In genomic region chr1:192442736-192443135, GRCh38 we compare ENCODE assay signal across 29 cellular contexts.
"Had no signal": no experiment of that assay in that cellular context is flagged by ENCODE, and none has a peak within 500 bp of the region (broad histone marks: within the 10 kb centered on the region; RNA-seq: fewer than 3 reads in every experiment).

No MANE protein-coding gene starts in this region.

- H3K9me3 ChIP-seq: colonic mucosa, esophagus muscularis mucosa, tibial artery had no signal

- H2AFZ ChIP-seq: parathyroid adenoma had no signal

- H3K4me3 ChIP-seq: colonic mucosa, dorsolateral prefrontal cortex, esophagus muscularis mucosa, tibial artery had no signal

- H3K9me3 Mint-ChIP-seq: activated naive CD8-positive, alpha-beta T cell treated with anti-CD3 and anti-CD28 coated beads, Interleukin-2, amount 50 U/mL, for 24 hours; activated T-helper 1 cell treated with anti-CD3 and anti-CD28 coated beads, Interleukin-12 subunit alpha, Interleukin-12 subunit beta, Interleukin-2, Interleukin-4 antibody, amounts not matched to agents 30 ng/mL and 10 ng/mL and 1 ng/mL, durations not matched to agents 14 hours and 24 hours and 36 hours; effector memory CD8-positive, alpha-beta T cell; nephron; stimulated activated effector memory CD8-positive, alpha-beta T cell treated with anti-CD3 and anti-CD28 coated beads, Interleukin-12 subunit alpha, Interleukin-12 subunit beta, amount 100 ng/mL, for 72 hours; stimulated activated naive CD8-positive, alpha-beta T cell treated with anti-CD3 and anti-CD28 coated beads, Interleukin-15, amount 100 ng/mL, for 72 hours; T-cell had no signal

- H3K36me3 Mint-ChIP-seq: stimulated activated effector memory CD8-positive, alpha-beta T cell treated with anti-CD3 and anti-CD28 coated beads, Interleukin-12 subunit alpha, Interleukin-12 subunit beta, amount 100 ng/mL, for 72 hours; T-cell had no signal

- H3K9ac ChIP-seq: parathyroid adenoma had no signal

- FAIRE-seq: islet of Langerhans, small intestine, TTC549 had no signal

- H3K27ac Mint-ChIP-seq: activated CD8-positive, alpha-beta T cell treated with anti-CD3 and anti-CD28 coated beads, Interleukin-2, amount 10 ng/mL, durations not matched to agents 7 days and 5 days; activated naive CD8-positive, alpha-beta T cell treated with anti-CD3 and anti-CD28 coated beads, Interleukin-2, amount 50 U/mL, for 24 hours; activated T-helper 1 cell treated with anti-CD3 and anti-CD28 coated beads, Interleukin-12 subunit alpha, Interleukin-12 subunit beta, Interleukin-2, Interleukin-4 antibody, amounts not matched to agents 30 ng/mL and 10 ng/mL and 1 ng/mL, durations not matched to agents 14 hours and 24 hours and 36 hours; effector memory CD8-positive, alpha-beta T cell; nephron; stimulated activated effector memory CD8-positive, alpha-beta T cell treated with anti-CD3 and anti-CD28 coated beads, Interleukin-12 subunit alpha, Interleukin-12 subunit beta, amount 100 ng/mL, for 72 hours; stimulated activated naive CD8-positive, alpha-beta T cell treated with anti-CD3 and anti-CD28 coated beads, Interleukin-15, amount 100 ng/mL, for 72 hours; T-cell had no signal

- DNase-seq: activated CD4-positive, alpha-beta T cell treated with anti-CD3 and anti-CD28 coated beads for 1 hour; activated CD4-positive, alpha-beta T cell treated with anti-CD3 and anti-CD28 coated beads, Interleukin-2, amount 50 U/mL, for 1 hour; activated CD8-positive, alpha-beta T cell treated with anti-CD3 and anti-CD28 coated beads, Interleukin-2, amount 10 ng/mL, durations not matched to agents 7 days and 5 days; activated gamma-delta T cell; activated naive CD4-positive, alpha-beta T cell treated with anti-CD3 and anti-CD28 coated beads, Interleukin-2, amount 50 U/mL, for 16 hours; activated naive CD8-positive, alpha-beta T cell treated with anti-CD3 and anti-CD28 coated beads, Interleukin-2, amount 50 U/mL, for 24 hours; anterior cingulate cortex; brain microvascular endothelial cell; central memory CD4-positive, alpha-beta T cell; colonic mucosa; dorsolateral prefrontal cortex; effector memory CD8-positive, alpha-beta T cell; glutamatergic neuron; hippocampal formation; left ventricle myocardium superior; small intestine; stimulated activated CD4-positive, alpha-beta T cell treated with anti-CD3 and anti-CD28 coated beads, Interleukin-2, amount 100 ng/mL, for 24 hours; stimulated activated naive CD8-positive, alpha-beta T cell treated with anti-CD3 and anti-CD28 coated beads, Interleukin-15, amount 100 ng/mL, for 72 hours; T-cell; tibial artery had no signal

- H3K27me3 ChIP-seq: brain microvascular endothelial cell, colonic mucosa, dorsolateral prefrontal cortex, esophagus muscularis mucosa, foreskin keratinocyte, tibial artery had no signal

- H3K4me1 Mint-ChIP-seq: activated naive CD8-positive, alpha-beta T cell treated with anti-CD3 and anti-CD28 coated beads, Interleukin-2, amount 50 U/mL, for 24 hours; stimulated activated effector memory CD8-positive, alpha-beta T cell treated with anti-CD3 and anti-CD28 coated beads, Interleukin-12 subunit alpha, Interleukin-12 subunit beta, amount 100 ng/mL, for 72 hours; stimulated activated naive CD8-positive, alpha-beta T cell treated with anti-CD3 and anti-CD28 coated beads, Interleukin-15, amount 100 ng/mL, for 72 hours; T-cell had no signal

- H3K4me1 ChIP-seq: colonic mucosa, parathyroid adenoma, tibial artery had no signal

- ATAC-seq: activated CD8-positive, alpha-beta T cell treated with anti-CD3 and anti-CD28 coated beads, Interleukin-2, amount 10 ng/mL, durations not matched to agents 7 days and 5 days; activated naive CD8-positive, alpha-beta T cell treated with anti-CD3 and anti-CD28 coated beads, Interleukin-2, amount 50 U/mL, for 24 hours; effector memory CD8-positive, alpha-beta T cell; foreskin keratinocyte; left ventricle myocardium superior; right cardiac atrium; stimulated activated naive CD8-positive, alpha-beta T cell treated with anti-CD3 and anti-CD28 coated beads, Interleukin-15, amount 100 ng/mL, for 72 hours; T-cell had no signal

- H3K4me3 Mint-ChIP-seq: activated CD8-positive, alpha-beta T cell treated with anti-CD3 and anti-CD28 coated beads, Interleukin-2, amount 10 ng/mL, durations not matched to agents 7 days and 5 days; activated naive CD8-positive, alpha-beta T cell treated with anti-CD3 and anti-CD28 coated beads, Interleukin-2, amount 50 U/mL, for 24 hours; activated T-helper 1 cell treated with anti-CD3 and anti-CD28 coated beads, Interleukin-12 subunit alpha, Interleukin-12 subunit beta, Interleukin-2, Interleukin-4 antibody, amounts not matched to agents 30 ng/mL and 10 ng/mL and 1 ng/mL, durations not matched to agents 14 hours and 24 hours and 36 hours; effector memory CD8-positive, alpha-beta T cell; nephron; stimulated activated effector memory CD8-positive, alpha-beta T cell treated with anti-CD3 and anti-CD28 coated beads, Interleukin-12 subunit alpha, Interleukin-12 subunit beta, amount 100 ng/mL, for 72 hours; stimulated activated naive CD8-positive, alpha-beta T cell treated with anti-CD3 and anti-CD28 coated beads, Interleukin-15, amount 100 ng/mL, for 72 hours; T-cell had no signal

- H3K36me3 ChIP-seq: brain microvascular endothelial cell, colonic mucosa, esophagus muscularis mucosa, tibial artery had no signal

- H3K79me2 ChIP-seq: parathyroid adenoma had no signal

- H3K27ac ChIP-seq: brain microvascular endothelial cell, colonic mucosa, dorsolateral prefrontal cortex, esophagus muscularis mucosa, foreskin keratinocyte, parathyroid adenoma, tibial artery had no signal
